In the genomic region with DNA sequence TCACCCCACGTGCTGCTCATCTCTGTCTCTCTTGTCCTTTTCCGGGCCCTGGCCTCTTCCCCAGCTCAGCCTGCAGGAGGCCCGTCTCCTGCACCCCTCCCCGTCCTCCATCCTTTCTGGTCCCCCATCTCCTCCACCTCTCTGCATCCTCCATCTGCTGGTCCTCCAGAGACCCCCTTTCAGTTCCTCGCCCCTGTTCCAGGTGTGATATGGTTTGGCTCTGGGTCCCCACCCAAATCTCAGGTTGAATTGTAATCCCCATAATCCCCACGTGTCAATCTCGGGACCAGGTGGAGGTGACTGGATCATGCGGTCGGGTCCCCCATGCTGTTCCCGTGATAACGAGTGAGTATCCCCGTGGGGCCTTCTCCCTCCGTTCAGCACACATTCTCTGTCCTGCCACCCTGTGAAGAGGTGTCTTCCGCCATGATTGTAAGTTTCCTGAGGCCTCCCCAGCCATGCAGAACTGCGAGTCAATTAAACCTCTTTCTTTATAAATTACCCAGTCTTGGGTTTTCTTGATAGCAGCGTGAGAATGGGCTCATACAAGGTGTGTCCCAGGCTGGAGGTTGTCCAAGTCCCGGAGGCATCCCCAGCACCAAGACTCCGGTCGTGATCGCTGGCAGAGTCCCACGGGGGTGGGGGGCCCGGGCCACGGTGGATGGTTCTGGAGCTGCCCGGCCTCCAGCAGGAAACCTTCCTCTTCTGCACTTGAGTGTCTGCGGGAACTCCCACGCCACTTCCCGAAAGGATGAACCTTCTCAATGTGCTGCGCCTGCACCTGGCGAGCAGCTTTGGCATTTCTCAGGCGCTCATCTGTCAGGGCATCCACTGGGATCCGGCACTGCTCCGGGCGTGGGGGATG, we compare ENCODE assay signal across 14 cellular contexts. TPM values are rescaled to one million over a fixed set of nuclear protein-coding genes. Genes with fewer than 3 reads are reported as not detected.
DNase-seq lines count a peak whose midpoint lies in the region; ATAC-seq and TF ChIP-seq lines count a peak whose summit lies in the region.
"Had no signal": no experiment of that assay in that cellular context is flagged by ENCODE, and none has a peak within 500 bp of the region (broad histone marks: within the 10 kb centered on the region; RNA-seq: fewer than 3 reads in every experiment).

No MANE protein-coding gene starts in this region.

- H3K27me3 Mint-ChIP-seq in activated CD4-positive, alpha-beta T cell treated with anti-CD3 and anti-CD28 coated beads, Interleukin-2, amount 10 ng/mL, durations not matched to agents 7 days and 5 days = peaks cover 13% of the 10 kb centered on the region
- H3K27me3 Mint-ChIP-seq in activated CD4-positive, alpha-beta T cell treated with anti-CD3 and anti-CD28 coated beads, Interleukin-2, amount 10 ng/mL, durations not matched to agents 24 days and 14 days = peaks cover 18% of the 10 kb centered on the region
- H3K27me3 Mint-ChIP-seq in activated CD8-positive, alpha-beta T cell treated with anti-CD3 and anti-CD28 coated beads for 36 hours = peaks cover 4% of the 10 kb centered on the region
- peaks cover 3 to 17% (median 8%) of the 10 kb centered on the region in 3 donors for H3K27me3 Mint-ChIP-seq in immature natural killer cell (ENCODE audit: low read depth in 3 of 3)

- peaks cover 20% of the 10 kb centered on the region for H3K4me1 Mint-ChIP-seq in activated CD4-positive, alpha-beta T cell treated with anti-CD3 and anti-CD28 coated beads, Interleukin-2, amount 10 ng/mL, durations not matched to agents 7 days and 5 days
- H3K4me1 Mint-ChIP-seq in activated CD4-positive, alpha-beta T cell treated with anti-CD3 and anti-CD28 coated beads, Interleukin-2, amount 10 ng/mL, durations not matched to agents 24 days and 14 days = peaks cover 13% of the 10 kb centered on the region
- H3K4me1 Mint-ChIP-seq in activated CD8-positive, alpha-beta T cell treated with anti-CD3 and anti-CD28 coated beads for 36 hours (ENCODE audit: low read depth) = peaks cover 13% of the 10 kb centered on the region
- peaks cover 16 to 20% of the 10 kb centered on the region in 2 donors for H3K4me1 Mint-ChIP-seq in immature natural killer cell

- H3K27ac Mint-ChIP-seq in activated CD4-positive, alpha-beta T cell treated with anti-CD3 and anti-CD28 coated beads, Interleukin-2, amount 10 ng/mL, durations not matched to agents 7 days and 5 days = no peak overlapping the region
- no peak overlapping the region for H3K27ac Mint-ChIP-seq in activated CD4-positive, alpha-beta T cell treated with anti-CD3 and anti-CD28 coated beads, Interleukin-2, amount 10 ng/mL, durations not matched to agents 24 days and 14 days
- H3K27ac Mint-ChIP-seq in activated CD8-positive, alpha-beta T cell treated with anti-CD3 and anti-CD28 coated beads for 36 hours = peak overlapping the region; percentile 16
- H3K27ac Mint-ChIP-seq in immature natural killer cell = peak overlapping the region; percentile 55 to 92 (median 84)

- TF ChIP-seq CTCF in activated CD8-positive, alpha-beta T cell treated with anti-CD3 and anti-CD28 coated beads for 36 hours (IDR thresholded peaks at IDR 0.05) = no peak
- TF ChIP-seq CTCF in upper lobe of left lung (IDR thresholded peaks at IDR 0.05) = no peak

- TF ChIP-seq EP300 in upper lobe of left lung (IDR thresholded peaks at IDR 0.05) = peak in 1 of 4 donors; percentile 1

- no peaks in the 10 kb centered on the region for H3K36me3 ChIP-seq in upper lobe of left lung
- H3K36me3 ChIP-seq: cardiac muscle cell, left lung, transverse colon had no signal

- H3K27me3 ChIP-seq in upper lobe of left lung = no peaks in the 10 kb centered on the region
- H3K27me3 ChIP-seq: transverse colon had no signal

- POLR2A ChIA-PET in activated CD4-positive, alpha-beta T cell treated with anti-CD3 and anti-CD28 coated beads, Interleukin-2, amount 10 ng/mL, durations not matched to agents 7 days and 5 days (lab: Charles Lee) = no interaction called here
- POLR2A ChIA-PET in activated CD8-positive, alpha-beta T cell treated with anti-CD3 and anti-CD28 coated beads for 36 hours (lab: Charles Lee) = interaction anchor here (1.0 kb wide), 1 partner anchor 28 kb away, joined by 4 read pairs; no protein-coding TSS in a partner anchor

- H3K4me3 ChIP-seq in upper lobe of left lung = no peak overlapping the region
- H3K4me3 ChIP-seq: cardiac muscle cell, left lung, transverse colon had no signal

- peaks cover 13 to 33% (median 21%) of the 10 kb centered on the region in 4 donors for H3K4me1 ChIP-seq in upper lobe of left lung

- peaks cover 6% of the 10 kb centered on the region for H3K9me3 Mint-ChIP-seq in activated CD4-positive, alpha-beta T cell treated with anti-CD3 and anti-CD28 coated beads, Interleukin-2, amount 10 ng/mL, durations not matched to agents 7 days and 5 days
- H3K9me3 Mint-ChIP-seq in activated CD4-positive, alpha-beta T cell treated with anti-CD3 and anti-CD28 coated beads, Interleukin-2, amount 10 ng/mL, durations not matched to agents 24 days and 14 days = peaks cover 4% of the 10 kb centered on the region
- H3K9me3 Mint-ChIP-seq in activated CD8-positive, alpha-beta T cell treated with anti-CD3 and anti-CD28 coated beads for 36 hours = peaks cover 7% of the 10 kb centered on the region
- H3K9me3 Mint-ChIP-seq in immature natural killer cell = peaks cover 0 to 10% (median under 1%) of the 10 kb centered on the region in 6 donors

- H3K36me3 Mint-ChIP-seq in activated CD4-positive, alpha-beta T cell treated with anti-CD3 and anti-CD28 coated beads, Interleukin-2, amount 10 ng/mL, durations not matched to agents 7 days and 5 days (ENCODE audit: low read depth) = peaks cover 1% of the 10 kb centered on the region
- H3K36me3 Mint-ChIP-seq in activated CD4-positive, alpha-beta T cell treated with anti-CD3 and anti-CD28 coated beads, Interleukin-2, amount 10 ng/mL, durations not matched to agents 24 days and 14 days (ENCODE audit: low read depth) = no peaks in the 10 kb centered on the region
- H3K36me3 Mint-ChIP-seq in activated CD8-positive, alpha-beta T cell treated with anti-CD3 and anti-CD28 coated beads for 36 hours (ENCODE audit: low read depth) = no peaks in the 10 kb centered on the region
- H3K36me3 Mint-ChIP-seq in immature natural killer cell = peaks cover 0 to 4% (median 0%) of the 10 kb centered on the region in 3 donors

- intact Hi-C loops in activated CD4-positive, alpha-beta T cell treated with anti-CD3 and anti-CD28 coated beads, Interleukin-2, amount 10 ng/mL, durations not matched to agents 24 days and 14 days (cut with micrococcal nuclease) = loop anchor here (5.0 kb wide), 1 partner anchor 76 kb away; no protein-coding TSS in a partner anchor
- intact Hi-C loops in activated CD8-positive, alpha-beta T cell treated with anti-CD3 and anti-CD28 coated beads for 36 hours (cut with micrococcal nuclease) = no loop called here

- H3K4me3 Mint-ChIP-seq in activated CD4-positive, alpha-beta T cell treated with anti-CD3 and anti-CD28 coated beads, Interleukin-2, amount 10 ng/mL, durations not matched to agents 7 days and 5 days = peak overlapping the region; percentile 37
- H3K4me3 Mint-ChIP-seq in activated CD4-positive, alpha-beta T cell treated with anti-CD3 and anti-CD28 coated beads, Interleukin-2, amount 10 ng/mL, durations not matched to agents 24 days and 14 days = no peak overlapping the region
- H3K4me3 Mint-ChIP-seq in activated CD8-positive, alpha-beta T cell treated with anti-CD3 and anti-CD28 coated beads for 36 hours = peak overlapping the region; percentile 18
- H3K4me3 Mint-ChIP-seq in immature natural killer cell = peak overlapping the region; percentile 43 to 88 (median 81)

- TF ChIP-seq POLR2A in upper lobe of left lung (IDR thresholded peaks at IDR 0.05) = no peak

- DNase-seq in activated CD4-positive, alpha-beta T cell treated with anti-CD3 and anti-CD28 coated beads, Interleukin-2, amount 10 ng/mL, durations not matched to agents 7 days and 5 days = no peak
- DNase-seq in activated CD4-positive, alpha-beta T cell treated with anti-CD3 and anti-CD28 coated beads, Interleukin-2, amount 10 ng/mL, durations not matched to agents 24 days and 14 days = no peak
- no peak for DNase-seq in activated CD8-positive, alpha-beta T cell treated with anti-CD3 and anti-CD28 coated beads for 36 hours
- DNase-seq in immature natural killer cell = no peak
- peak; percentile 19 for DNase-seq in retina
- DNase-seq in upper lobe of left lung = no peak
- no peak for DNase-seq in NOMO-1 treated with dmso at 0.1 percent for 144 hours (lab: John Stamatoyannopoulos, UW; ENCODE audit: unreplicated experiment)
- DNase-seq: NCI-H2227 treated with DMSO at 0.1 percent for 48 hours; occipital lobe; stimulated activated CD4-positive, alpha-beta T cell treated with anti-CD3 and anti-CD28 coated beads, Interleukin-12 subunit alpha, Interleukin-12 subunit beta, amount 100 ng/mL, for 4 hours; transverse colon had no signal

- WGBS in upper lobe of left lung, 2 donors = 69 to 70% methylated on average over 31 to 33 of the region's 33 CpGs

- CTCF ChIA-PET in activated CD4-positive, alpha-beta T cell treated with anti-CD3 and anti-CD28 coated beads, Interleukin-2, amount 10 ng/mL, durations not matched to agents 7 days and 5 days (lab: Charles Lee) = no interaction called here
- CTCF ChIA-PET in activated CD8-positive, alpha-beta T cell treated with anti-CD3 and anti-CD28 coated beads for 36 hours (lab: Charles Lee) = interaction anchor here (0.9 kb wide), 1 partner anchor 11 kb away, joined by 3 read pairs; no protein-coding TSS in a partner anchor

- no peak overlapping the region for H3K27ac ChIP-seq in upper lobe of left lung
- H3K27ac ChIP-seq: cardiac muscle cell, left lung had no signal

- ATAC-seq in activated CD8-positive, alpha-beta T cell treated with anti-CD3 and anti-CD28 coated beads for 36 hours = no peak
- ATAC-seq in upper lobe of left lung (ENCODE audit: low FRiP score in 2 of 2) = no peak
- ATAC-seq in GM21447 (IDR thresholded peaks at IDR 0.05; ENCODE audit: unreplicated experiment) = no peak

- H3K9me3 ChIP-seq in upper lobe of left lung = no peaks in the 10 kb centered on the region
- H3K9me3 ChIP-seq: left lung, transverse colon had no signal

RNA-seq across cellular contexts. Expression of a gene that starts 29.0 kb away (rescaled TPM):
- 10 to 100 TPM; 35.3 to 35.6 TPM for total RNA-seq in activated CD4-positive, alpha-beta T cell treated with anti-CD3 and anti-CD28 coated beads, Interleukin-2, amount 10 ng/mL, durations not matched to agents 7 days and 5 days
- total RNA-seq in activated CD4-positive, alpha-beta T cell treated with anti-CD3 and anti-CD28 coated beads, Interleukin-2, amount 10 ng/mL, durations not matched to agents 24 days and 14 days = 32.4 and 38.9 TPM in 2 replicates
- total RNA-seq in activated CD8-positive, alpha-beta T cell treated with anti-CD3 and anti-CD28 coated beads for 36 hours = 10 to 100 TPM; 32.4 to 33.1 TPM
- 10 to 100 TPM; 40.5 to 47.8 (median 42.2) TPM for polyA plus RNA-seq in immature natural killer cell
- total RNA-seq in upper lobe of left lung = 10 to 100 TPM; 39.5 to 97.4 (median 53.4) TPM

RNA-seq across cellular contexts. Expression of a gene that starts 51.3 kb away (rescaled TPM):
- total RNA-seq in activated CD4-positive, alpha-beta T cell treated with anti-CD3 and anti-CD28 coated beads, Interleukin-2, amount 10 ng/mL, durations not matched to agents 7 days and 5 days = not detected
- total RNA-seq in activated CD4-positive, alpha-beta T cell treated with anti-CD3 and anti-CD28 coated beads, Interleukin-2, amount 10 ng/mL, durations not matched to agents 24 days and 14 days = 0.84 and 0.97 TPM in 2 replicates
- 1 to 10 TPM; 1.1 to 2.0 TPM for total RNA-seq in activated CD8-positive, alpha-beta T cell treated with anti-CD3 and anti-CD28 coated beads for 36 hours
- polyA plus RNA-seq in immature natural killer cell = under 1 TPM in 1 of 3 donors, not detected in 2; 0.12 TPM
- under 1 TPM in 4 of 6 donors, not detected in 2; 0.11 to 0.54 (median 0.25) TPM for total RNA-seq in upper lobe of left lung

Comparison
In these comparisons a context has a peak if more than half of its experiments do, and no peak if none do; other contexts are left out.
1. H3K27ac Mint-ChIP-seq: peak in activated CD8-positive, alpha-beta T cell treated with anti-CD3 and anti-CD28 coated beads for 36 hours (single experiment) and immature natural killer cell (6 of 6); none in activated CD4-positive, alpha-beta T cell treated with anti-CD3 and anti-CD28 coated beads, Interleukin-2, amount 10 ng/mL, durations not matched to agents 7 days and 5 days (single experiment) and activated CD4-positive, alpha-beta T cell treated with anti-CD3 and anti-CD28 coated beads, Interleukin-2, amount 10 ng/mL, durations not matched to agents 24 days and 14 days (single experiment).